28 cellular contexts compared by ENCODE assay signal in the genomic region with DNA sequence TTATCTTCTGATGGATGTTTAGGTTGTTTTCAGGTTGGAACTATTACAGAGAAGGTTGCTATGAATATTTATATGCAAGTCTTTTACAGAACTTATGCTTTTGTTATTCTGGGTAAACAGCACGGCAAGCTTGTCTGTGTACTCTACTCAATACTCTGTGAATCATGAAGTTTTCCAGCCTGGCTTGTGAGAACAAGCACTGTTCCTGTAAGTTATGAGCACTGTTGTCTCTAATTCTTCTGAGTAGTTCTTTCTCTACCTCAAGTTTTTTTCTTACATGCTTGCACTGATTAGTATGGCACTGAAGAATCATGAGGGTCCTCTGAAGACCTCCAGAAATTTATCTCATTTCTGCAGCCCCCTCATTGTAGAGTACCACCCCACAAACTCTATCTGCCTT.
DNase-seq lines count a peak whose midpoint lies in the region; ATAC-seq, FAIRE-seq and TF ChIP-seq lines count a peak whose summit lies in the region.
"Had no signal": no experiment of that assay in that cellular context is flagged by ENCODE, and none has a peak within 500 bp of the region (broad histone marks: within the 10 kb centered on the region; RNA-seq: fewer than 3 reads in every experiment).

No MANE protein-coding gene starts in this region.

- intact Hi-C loops in left lung (cut with DNase I) (no loop called here), cardiac septum (cut with DNase I) (no loop called here)

- no peak overlapping the region for H3K27ac Mint-ChIP-seq in activated naive CD4-positive, alpha-beta T cell treated with anti-CD3 and anti-CD28 coated beads, Interleukin-2, amount 50 U/mL, for 72 hours
- H3K27ac Mint-ChIP-seq: CD14-positive monocyte; CD4-positive, alpha-beta memory T cell; CD4-positive, CD25-positive, alpha-beta regulatory T cell had no signal

- H3K9me3 ChIP-seq in left lung (no peaks in the 10 kb centered on the region), smooth muscle cell (replicated peaks; ENCODE audit: low read depth) (no peaks in the 10 kb centered on the region)
- H3K9me3 ChIP-seq: BE2C, BLaER1 had no signal

- TF ChIP-seq CTCF in bronchial epithelial cell (IDR thresholded peaks at IDR 0.05; ENCODE audit: insufficient read depth, low read length, severe bottlenecking) (no peak), foreskin keratinocyte (conservative IDR thresholded peaks at IDR 0.05) (no peak), left lung (IDR thresholded peaks at IDR 0.05) (no peak), smooth muscle cell (IDR thresholded peaks at IDR 0.05; ENCODE audit: borderline replicate concordance, insufficient read depth, poor library complexity, severe bottlenecking) (no peak)

- no peak for ATAC-seq in foreskin keratinocyte
- ATAC-seq in left lung: peak; percentile 18
- ATAC-seq in activated naive CD4-positive, alpha-beta T cell treated with anti-CD3 and anti-CD28 coated beads, Interleukin-2, amount 50 U/mL, for 72 hours: no peak
- ATAC-seq: GM12878 had no signal

- no peaks in the 10 kb centered on the region for H3K36me3 ChIP-seq in bronchial epithelial cell (ENCODE audit: control insufficient read depth, insufficient read depth, low read length)
- H3K36me3 ChIP-seq in left lung: no peaks in the 10 kb centered on the region
- no peaks in the 10 kb centered on the region for H3K36me3 ChIP-seq in smooth muscle cell (ENCODE audit: low read depth)
- H3K36me3 ChIP-seq: BE2C, BLaER1 had no signal

- WGBS in smooth muscle cell (ENCODE audit: low lambda C conversion rate): 28% methylated on average over 1 of the region's 1 CpG

- H2AFZ ChIP-seq in smooth muscle cell (ENCODE audit: low read depth): peak overlapping the region; percentile 83

- no peak overlapping the region for H3K4me3 ChIP-seq in bronchial epithelial cell (ENCODE audit: low read depth, low read length)
- no peak overlapping the region for H3K4me3 ChIP-seq in left lung
- H3K4me3 ChIP-seq in smooth muscle cell: no peak overlapping the region
- H3K4me3 ChIP-seq: BLaER1, GM12878 had no signal

- DNase-seq in bronchial epithelial cell (ENCODE audit: low read depth) (peak; percentile 78), foreskin keratinocyte (peak; percentile 6 to 34), left lung (no peak), smooth muscle cell (lab: John Stamatoyannopoulos, UW; ENCODE audit: unreplicated experiment) (no peak), HPDE6-E6E7 (ENCODE audit: extremely low spot score) (no peak), cardiac septum (ENCODE audit: low spot score) (no peak), NCI-H1048 (lab: John Stamatoyannopoulos, UW) (no peak)
- DNase-seq in activated naive CD4-positive, alpha-beta T cell treated with anti-CD3 and anti-CD28 coated beads, Interleukin-2, amount 50 U/mL, for 72 hours (ENCODE audit: low spot score in 2 of 2): no peak
- DNase-seq: 8988T; ACHN; BE2C; C1 segment of cervical spinal cord; CD4-positive, alpha-beta memory T cell; CD4-positive, CD25-positive, alpha-beta regulatory T cell; CD8-positive, alpha-beta memory T cell; COR-L47; DMS 273 treated with DMSO at 0.1 percent for 48 hours; DMS153; DMS53; DMS79; DND-41; EL; GDM1 had no signal

- peak overlapping the region; percentile 46 for H3K4me2 ChIP-seq in smooth muscle cell
- H3K4me2 ChIP-seq: BLaER1 had no signal

- H3K9ac ChIP-seq in smooth muscle cell (ENCODE audit: low read depth): no peak overlapping the region
- H3K9ac ChIP-seq: BLaER1 had no signal

- no peaks in the 10 kb centered on the region for H4K20me1 ChIP-seq in smooth muscle cell (ENCODE audit: low read depth)
- H4K20me1 ChIP-seq: BLaER1 had no signal

- no peak for FAIRE-seq in bronchial epithelial cell (lab: Jason Lieb, UNC)
- FAIRE-seq: A204.1, GM12878, GM12892 had no signal

- H3K36me3 Mint-ChIP-seq in activated naive CD4-positive, alpha-beta T cell treated with anti-CD3 and anti-CD28 coated beads, Interleukin-2, amount 50 U/mL, for 72 hours: no peaks in the 10 kb centered on the region
- H3K36me3 Mint-ChIP-seq: CD14-positive monocyte; CD4-positive, alpha-beta memory T cell; CD4-positive, CD25-positive, alpha-beta regulatory T cell; CD8-positive, alpha-beta memory T cell had no signal

- H3K4me1 ChIP-seq in foreskin keratinocyte (no peaks in the 10 kb centered on the region), left lung (peaks cover 0 to 10% of the 10 kb centered on the region in 2 donors), smooth muscle cell (ENCODE audit: low read depth) (peaks cover 5% of the 10 kb centered on the region)
- H3K4me1 ChIP-seq: BE2C had no signal

- H3K9me3 Mint-ChIP-seq in activated naive CD4-positive, alpha-beta T cell treated with anti-CD3 and anti-CD28 coated beads, Interleukin-2, amount 50 U/mL, for 72 hours: no peaks in the 10 kb centered on the region
- H3K9me3 Mint-ChIP-seq: CD8-positive, alpha-beta memory T cell had no signal

- H3F3A ChIP-seq in smooth muscle cell (ENCODE audit: low read depth): peaks cover 10% of the 10 kb centered on the region

- H3K27ac ChIP-seq in foreskin keratinocyte (no peak overlapping the region), left lung (no peak overlapping the region), smooth muscle cell (ENCODE audit: low read depth) (peak overlapping the region; percentile 6)
- H3K27ac ChIP-seq: BLaER1 had no signal

- no peaks in the 10 kb centered on the region for H3K27me3 ChIP-seq in bronchial epithelial cell (ENCODE audit: control insufficient read depth, insufficient read depth, low read length)
- no peaks in the 10 kb centered on the region for H3K27me3 ChIP-seq in foreskin keratinocyte
- H3K27me3 ChIP-seq in left lung: no peaks in the 10 kb centered on the region
- H3K27me3 ChIP-seq in smooth muscle cell (ENCODE audit: low read depth): no peaks in the 10 kb centered on the region
- H3K27me3 ChIP-seq: BE2C, BLaER1 had no signal

- no peaks in the 10 kb centered on the region for H3K79me2 ChIP-seq in smooth muscle cell (ENCODE audit: low read depth)

Comparison
In these comparisons a context has a peak if more than half of its experiments do, and no peak if none do; other contexts are left out.
1. DNase-seq: peak in bronchial epithelial cell (single experiment) and foreskin keratinocyte (2 of 2); none in left lung (0 of 2), smooth muscle cell (single experiment), HPDE6-E6E7 (single experiment), cardiac septum (single experiment), activated naive CD4-positive, alpha-beta T cell treated with anti-CD3 and anti-CD28 coated beads, Interleukin-2, amount 50 U/mL, for 72 hours (0 of 2) and NCI-H1048 (single experiment).